Comparison of ENCODE assay signal across 2 cellular contexts in genomic region chr13:44487989-44488388, GRCh38.
TF ChIP-seq lines count a peak whose summit lies in the region.

No MANE protein-coding gene starts in this region.

TF ChIP-seq in GM12878, 131 proteins besides CTCF, POLR2A, EP300 and RAD21 (continued from another document):
- TF ChIP-seq JUNB (IDR thresholded peaks at IDR 0.05), result peak; percentile 68
- TF ChIP-seq YY1 (IDR thresholded peaks at IDR 0.05; ENCODE audit: low read depth, low read length), result no peak
- no peak for TF ChIP-seq ZSCAN29 (IDR thresholded peaks at IDR 0.05)
- TF ChIP-seq CBFB (IDR thresholded peaks at IDR 0.05; ENCODE audit: low read depth), result no peak
- TF ChIP-seq CEBPB (IDR thresholded peaks at IDR 0.05; ENCODE audit: borderline replicate concordance in 1 of 2, low read depth in 2 of 2, low read length in 2 of 2), result no peak
- TF ChIP-seq NR2F1 (conservative IDR thresholded peaks at IDR 0.05), result peak; percentile 47; the same call in 1 of the 2 replicates

TF ChIP-seq in SK-N-SH, 30 proteins besides CTCF, POLR2A, EP300 and RAD21 (continued from another document):
- TF ChIP-seq MEF2A (IDR thresholded peaks at IDR 0.05; ENCODE audit: borderline replicate concordance, low read depth) (no peak), ELF1 (IDR thresholded peaks at IDR 0.05) (no peak), GATA2 (CRISPR knock-in tag; IDR thresholded peaks at IDR 0.05) (no peak), JUND (IDR thresholded peaks at IDR 0.05) (no peak), REST (IDR thresholded peaks at IDR 0.05; ENCODE audit: low read depth, low read length) (no peak), USF1 (IDR thresholded peaks at IDR 0.05; ENCODE audit: borderline replicate concordance, low read depth) (no peak)
